In genomic region chr5:88803309-88803708, GRCh38 we compare ENCODE assay signal across 27 cellular contexts.
"Had no signal": no experiment of that assay in that cellular context is flagged by ENCODE, and none has a peak within 500 bp of the region (broad histone marks: within the 10 kb centered on the region; RNA-seq: fewer than 3 reads in every experiment).

No MANE protein-coding gene starts in this region.

- H3K27me3 Mint-ChIP-seq: effector memory CD8-positive, alpha-beta T cell had no signal

- H3K9me3 Mint-ChIP-seq: activated CD8-positive, alpha-beta T cell treated with anti-CD3 and anti-CD28 coated beads for 36 hours; WTC11 had no signal

- DNase-seq: activated CD4-positive, alpha-beta T cell treated with anti-CD3 and anti-CD28 coated beads for 48 hours; activated CD4-positive, alpha-beta T cell treated with anti-CD3 and anti-CD28 coated beads, Interleukin-2, amount 50 U/mL, for 1 hour; activated CD4-positive, alpha-beta T cell treated with anti-CD3 and anti-CD28 coated beads, Interleukin-2, amount 50 U/mL, for 48 hours; activated CD8-positive, alpha-beta memory T cell treated with anti-CD3 and anti-CD28 coated beads for 24 hours; activated CD8-positive, alpha-beta T cell treated with anti-CD3 and anti-CD28 coated beads for 36 hours; activated gamma-delta T cell; activated naive CD4-positive, alpha-beta T cell; activated naive CD4-positive, alpha-beta T cell treated with anti-CD3 and anti-CD28 coated beads, Interleukin-2, amount 50 U/mL, for 16 hours; activated T-cell treated with anti-CD3 and anti-CD28 coated beads, Interleukin-2, amount 50 U/mL, for 48 hours; amniotic stem cell; anterior cingulate cortex; brain microvascular endothelial cell; caudate nucleus; cortex of kidney; dermis blood vessel endothelial cell; effector CD4-positive, alpha-beta T cell; effector memory CD8-positive, alpha-beta T cell; esophagus squamous epithelium; foreskin fibroblast; glutamatergic neuron; heart left ventricle; T-helper 2 cell had no signal

- H3K27ac Mint-ChIP-seq: activated CD8-positive, alpha-beta T cell treated with anti-CD3 and anti-CD28 coated beads for 36 hours; activated naive CD8-positive, alpha-beta T cell; effector memory CD8-positive, alpha-beta T cell; WTC11 had no signal

- H3K9me3 ChIP-seq: esophagus squamous epithelium, heart left ventricle had no signal

- H3K27me3 ChIP-seq: brain microvascular endothelial cell, esophagus squamous epithelium, heart left ventricle had no signal

- H3K4me1 ChIP-seq: esophagus squamous epithelium had no signal

- H3K4me3 Mint-ChIP-seq: activated CD8-positive, alpha-beta T cell treated with anti-CD3 and anti-CD28 coated beads for 36 hours; activated naive CD8-positive, alpha-beta T cell; effector memory CD8-positive, alpha-beta T cell; WTC11 had no signal

- H3K36me3 Mint-ChIP-seq: activated naive CD8-positive, alpha-beta T cell; WTC11 had no signal

- H3K4me3 ChIP-seq: esophagus squamous epithelium, heart left ventricle had no signal

- H3K36me3 ChIP-seq: brain microvascular endothelial cell, esophagus squamous epithelium had no signal

- H3K27ac ChIP-seq: brain microvascular endothelial cell, epithelial cell of prostate, esophagus squamous epithelium, heart left ventricle, VCaP had no signal

- ATAC-seq: activated CD4-positive, CD25-positive, alpha-beta regulatory T cell treated with anti-CD3 and anti-CD28 coated beads, Interleukin-2, amount 50 U/mL, for 24 hours; activated CD8-positive, alpha-beta T cell treated with anti-CD3 and anti-CD28 coated beads for 36 hours; effector memory CD8-positive, alpha-beta T cell; heart left ventricle; WTC11 had no signal
